Comparison of ENCODE assay signal across 8 cellular contexts in genomic region chr13:20127263-20127562, GRCh38. TPM values are rescaled to one million over a fixed set of nuclear protein-coding genes. Genes with fewer than 3 reads are reported as not detected.
A peak's percentile ranks its signal among the peaks of the same experiment; 100 is the strongest.
DNase-seq lines count a peak whose midpoint lies in the region; ATAC-seq, FAIRE-seq and TF ChIP-seq lines count a peak whose summit lies in the region.

No MANE protein-coding gene starts in this region.

- no peak overlapping the region for H4K8ac ChIP-seq in mesenchymal stem cell (ENCODE audit: low read length)

- H3K4me2 ChIP-seq in mesenchymal stem cell (ENCODE audit: low read length, poor library complexity, severe bottlenecking) = peak overlapping the region; percentile 99

- H3K36me3 ChIP-seq in body of pancreas (replicated peaks in 1 of 2; ENCODE audit: insufficient read depth in 1 of 2, low read depth in 2 of 2) (no peaks in the 10 kb centered on the region), mesenchymal stem cell (ENCODE audit: control insufficient read depth in 1 of 2, insufficient read depth in 2 of 2, low read depth in 1 of 2, low read length in 2 of 2) (no peaks in the 10 kb centered on the region)

- no peak overlapping the region for H3K23ac ChIP-seq in mesenchymal stem cell (ENCODE audit: low read length in 2 of 2)

- H3K9me3 ChIP-seq in body of pancreas (no peaks in the 10 kb centered on the region), mesenchymal stem cell (ENCODE audit: control insufficient read depth, low read length) (no peaks in the 10 kb centered on the region)

- H3K27ac ChIP-seq in body of pancreas (peak overlapping the region; percentile 86 to 95 (median 90)), mesenchymal stem cell (ENCODE audit: low read length, poor library complexity, severe bottlenecking) (no peak overlapping the region)

- no peaks in the 10 kb centered on the region for H3K79me1 ChIP-seq in mesenchymal stem cell (replicated peaks; ENCODE audit: low read length, poor library complexity, severe bottlenecking)

- no peak overlapping the region for H3K18ac ChIP-seq in mesenchymal stem cell (ENCODE audit: low read depth in 1 of 2, low read length in 2 of 2)

- H3K14ac ChIP-seq in mesenchymal stem cell (ENCODE audit: low read length in 2 of 2) = no peak overlapping the region

- H3K4me3 ChIP-seq in GM08714 (ENCODE audit: low read length) (peak overlapping the region; percentile 42; the same call in 1 of the 2 replicates), body of pancreas (no peak overlapping the region), mesenchymal stem cell (ENCODE audit: insufficient read depth in 1 of 2, low read depth in 1 of 2, low read length in 2 of 2) (peak overlapping the region; percentile 70 to 75)

- FAIRE-seq in GM19239 (lab: Jason Lieb, UNC) = no peak

- no peak overlapping the region for H2BK15ac ChIP-seq in mesenchymal stem cell (ENCODE audit: low read depth, poor library complexity, severe bottlenecking)

- no peak overlapping the region for H2BK120ac ChIP-seq in mesenchymal stem cell (ENCODE audit: low read depth, low read length)

- TF ChIP-seq CTCF in body of pancreas (IDR thresholded peaks at IDR 0.05) = no peak

- no peaks in the 10 kb centered on the region for H3K27me3 ChIP-seq in body of pancreas
- H3K27me3 ChIP-seq in mesenchymal stem cell (ENCODE audit: control insufficient read depth in 1 of 2, insufficient read depth in 1 of 2, low read length in 2 of 2) = peaks cover 15 to 32% of the 10 kb centered on the region in 2 experiments

- H2AK5ac ChIP-seq in mesenchymal stem cell (ENCODE audit: low read length, severe bottlenecking) = no peak overlapping the region

- H2BK12ac ChIP-seq in mesenchymal stem cell (ENCODE audit: low read length in 2 of 2) = no peak overlapping the region

- WGBS in body of pancreas, 2 donors = 12 to 17% methylated on average over 6 of the region's 6 CpGs
- 29% methylated on average over 6 of the region's 6 CpGs for WGBS in mesenchymal stem cell

- peak overlapping the region; percentile 91 for H3K9ac ChIP-seq in mesenchymal stem cell (ENCODE audit: low read length)

- TF ChIP-seq POLR2A in body of pancreas (IDR thresholded peaks at IDR 0.05) = no peak

- intact Hi-C loops in body of pancreas (cut with DNase I) = no loop called here

- peaks cover 13% of the 10 kb centered on the region for H3K4me1 ChIP-seq in body of pancreas
- peaks cover 15% of the 10 kb centered on the region for H3K4me1 ChIP-seq in mesenchymal stem cell (ENCODE audit: control insufficient read depth, insufficient read depth, low read depth, low read length)

- H2BK5ac ChIP-seq in mesenchymal stem cell (ENCODE audit: low read depth, low read length, poor library complexity, severe bottlenecking) = no peak overlapping the region

- peak overlapping the region; percentile 10 for H2AFZ ChIP-seq in mesenchymal stem cell (ENCODE audit: low read depth, low read length)

- no peak overlapping the region for H4K91ac ChIP-seq in mesenchymal stem cell (ENCODE audit: low read length)

- DNase-seq in body of pancreas (no peak), mesenchymal stem cell (no peak), NCI-H1105 (lab: John Stamatoyannopoulos, UW) (no peak), GM19239 (ENCODE audit: insufficient read length, low spot score) (no peak), COLO829 (ENCODE audit: low spot score) (no peak)

- H3K4ac ChIP-seq in mesenchymal stem cell (ENCODE audit: low read depth in 1 of 2, low read length in 2 of 2) = peak overlapping the region in 1 of 2 experiments; percentile 91

- ATAC-seq in HG03432 (IDR thresholded peaks at IDR 0.05; ENCODE audit: unreplicated experiment) (peak; percentile 15), body of pancreas (peak; percentile 19), GM21528 (IDR thresholded peaks at IDR 0.05; ENCODE audit: low FRiP score, unreplicated experiment) (no peak)

RNA-seq across cellular contexts. Expression of gene GJA3, which starts 33.6 kb away (rescaled TPM):
- not detected for total RNA-seq in body of pancreas
- 0.03 TPM for polyA plus RNA-seq in mesenchymal stem cell (2013, experiment 1 of 2)
- polyA plus RNA-seq in mesenchymal stem cell (2013, experiment 2 of 2) = 0.03 TPM

Comparison
In these comparisons a context has a peak if more than half of its experiments do, and no peak if none do; other contexts are left out.
1. H3K4me3 ChIP-seq: peak in GM08714 (single experiment) and mesenchymal stem cell (2 of 2); none in body of pancreas (0 of 2).